Comparison of ENCODE assay signal across 9 cellular contexts in genomic region chr1:98046031-98046641, GRCh38.
DNase-seq lines count a peak whose midpoint lies in the region; ATAC-seq, FAIRE-seq and TF ChIP-seq lines count a peak whose summit lies in the region.
"Had no signal": no experiment of that assay in that cellular context is flagged by ENCODE, and none has a peak within 500 bp of the region (broad histone marks: within the 10 kb centered on the region; RNA-seq: fewer than 3 reads in every experiment).

No MANE protein-coding gene starts in this region.

- H3K4me2 ChIP-seq in SK-N-SH (peak overlapping the region; percentile 90), H1 (ENCODE audit: insufficient read depth in 1 of 2, low read depth in 2 of 2, low read length in 2 of 2) (peak overlapping the region; percentile 85 to 96)
- H3K4me2 ChIP-seq: BLaER1 had no signal

- no peak overlapping the region for H2BK15ac ChIP-seq in H1 (ENCODE audit: low read length)

- no peak overlapping the region; the same call in 1 of the 2 replicates for H4K8ac ChIP-seq in H1 (ENCODE audit: extremely low read depth, insufficient read depth, low read length)

- no peak overlapping the region for H3K56ac ChIP-seq in H1 (replicated peaks; ENCODE audit: insufficient read length, low read depth, low read length)

- H4K20me1 ChIP-seq in SK-N-SH (ENCODE audit: insufficient read depth) = no peaks in the 10 kb centered on the region
- H4K20me1 ChIP-seq in H1 (replicated peaks in 1 of 2; ENCODE audit: control insufficient read depth in 1 of 2, insufficient read depth in 2 of 2, low read length in 2 of 2) = peaks cover 3 to 5% of the 10 kb centered on the region in 2 experiments
- H4K20me1 ChIP-seq: BLaER1 had no signal

- H3K23me2 ChIP-seq in H1 (ENCODE audit: low read depth, low read length) = peaks cover 9% of the 10 kb centered on the region

- intact Hi-C loops in Caco-2 (cut with micrococcal nuclease; ENCODE audit: unreplicated experiment) = no loop called here

- no peak overlapping the region for H4K91ac ChIP-seq in H1 (replicated peaks; ENCODE audit: insufficient read length, low read length)

- H3K79me2 ChIP-seq in SK-N-SH (ENCODE audit: insufficient read depth) = peaks cover 79% of the 10 kb centered on the region
- H3K79me2 ChIP-seq in H1 (ENCODE audit: control insufficient read depth in 1 of 2, insufficient read depth in 2 of 2, low read length in 2 of 2) = no peaks in the 10 kb centered on the region

- H3K36me3 ChIP-seq in SK-N-SH (replicated peaks in 1 of 2; ENCODE audit: control insufficient read depth in 1 of 2, insufficient read depth in 2 of 2, low read length in 1 of 2) (peaks cover 9 to 17% of the 10 kb centered on the region in 2 experiments), H1 (ENCODE audit: control insufficient read depth in 2 of 4, insufficient read depth in 4 of 4, low read length in 3 of 4) (no peaks in the 10 kb centered on the region), Caco-2 (ENCODE audit: control insufficient read depth, insufficient read depth, low read length) (no peaks in the 10 kb centered on the region)
- H3K36me3 ChIP-seq: BLaER1 had no signal

- no peaks in the 10 kb centered on the region for H3K9me2 ChIP-seq in SK-N-SH

- no peaks in the 10 kb centered on the region for H3K27me3 ChIP-seq in SK-N-SH (ENCODE audit: insufficient read depth)
- H3K27me3 ChIP-seq in H1 (replicated peaks in 1 of 4; ENCODE audit: control insufficient read depth in 3 of 4, extremely low read depth in 1 of 4, insufficient read depth in 3 of 4, low read length in 3 of 4) = peaks cover 34 to 74% (median 62%) of the 10 kb centered on the region in 4 experiments
- H3K27me3 ChIP-seq in Caco-2 (replicated peaks; ENCODE audit: control insufficient read depth, insufficient read depth, low read length) = no peaks in the 10 kb centered on the region

- FAIRE-seq in H1 (lab: Jason Lieb, UNC) = no peak

- peak overlapping the region; percentile 76 to 79 for H3K4me3 ChIP-seq in SK-N-SH (ENCODE audit: low read depth in 2 of 2, low read length in 1 of 2)
- H3K4me3 ChIP-seq in H1 (ENCODE audit: extremely low read depth in 1 of 4, insufficient read depth in 2 of 4, low read depth in 3 of 4, low read length in 4 of 4) = peak overlapping the region; percentile 47 to 66 (median 52)
- no peak overlapping the region for H3K4me3 ChIP-seq in Caco-2 (ENCODE audit: low read depth, low read length)
- H3K4me3 ChIP-seq: BLaER1 had no signal

- H3F3A ChIP-seq in SK-N-SH (replicated peaks; ENCODE audit: insufficient read depth) = peaks cover 19% of the 10 kb centered on the region

- H3K4me1 ChIP-seq in SK-N-SH (ENCODE audit: control insufficient read depth in 1 of 2, insufficient read depth in 2 of 2, low read depth in 1 of 2, low read length in 1 of 2) (peaks cover 0 to 25% of the 10 kb centered on the region in 2 experiments; a peak in 2 of 4 replicates), H1 (replicated peaks in 1 of 4; ENCODE audit: control insufficient read depth in 3 of 4, insufficient read depth in 4 of 4, low read length in 3 of 4) (peaks cover 2 to 13% (median 6%) of the 10 kb centered on the region in 4 experiments), Caco-2 (no peaks in the 10 kb centered on the region)
- H3K4me1 ChIP-seq: BLaER1 had no signal

- no peak overlapping the region for H3K27ac Mint-ChIP-seq in natural killer cell treated with Interleukin-12 subunit alpha and Interleukin-12 subunit beta and Interleukin-15 and Interleukin-18, amount 100 ng/mL, for 72 hours
- H3K27ac Mint-ChIP-seq in Caco-2 (ENCODE audit: unreplicated experiment) = no peak overlapping the region

- H3K4me3 Mint-ChIP-seq in natural killer cell treated with Interleukin-12 subunit alpha and Interleukin-12 subunit beta and Interleukin-15 and Interleukin-18, amount 100 ng/mL, for 72 hours = peak overlapping the region; percentile 70
- no peak overlapping the region for H3K4me3 Mint-ChIP-seq in Caco-2 (ENCODE audit: unreplicated experiment)

- no peak overlapping the region for H4K5ac ChIP-seq in H1 (ENCODE audit: insufficient read length, low read depth, low read length)

- TF ChIP-seq EP300 in SK-N-SH (IDR thresholded peaks at IDR 0.05; ENCODE audit: borderline replicate concordance in 1 of 2, low read depth in 1 of 2, low read length in 1 of 2) = peak in 1 of 2 experiments; percentile 10; a peak in 1 of 4 replicates
- TF ChIP-seq EP300 in H1 (IDR thresholded peaks at IDR 0.05; ENCODE audit: borderline replicate concordance in 1 of 2, low read depth in 2 of 2, low read length in 2 of 2) = no peak

- WGBS in SK-N-SH (ENCODE audit: low lambda C conversion rate) = 4% methylated on average over 21 of the region's 29 CpGs
- WGBS in H1 (ENCODE audit: extremely low coverage in 1 of 2, insufficient coverage in 1 of 2, insufficient read length in 1 of 2, insufficient replicate concordance in 2 of 2, low coverage in 1 of 2, low lambda C conversion rate in 2 of 2, missing lambda C conversion rate in 1 of 2), 2 experiments = 6% methylated on average over 29 of the region's 29 CpGs; no CpG with 5 or more reads in 1 of the 2 experiments

- TF ChIP-seq CTCF in SK-N-SH (IDR thresholded peaks at IDR 0.05) (no peak), H1 (IDR thresholded peaks at IDR 0.05; ENCODE audit: control extremely low read depth in 1 of 3, insufficient read depth in 1 of 3, low read depth in 1 of 3, low read length in 3 of 3) (no peak), Caco-2 (IDR thresholded peaks at IDR 0.05; ENCODE audit: insufficient read depth in 1 of 2, low read depth in 1 of 2, low read length in 1 of 2, severe bottlenecking in 1 of 2, unreplicated experiment in 1 of 2) (no peak)

- no peaks in the 10 kb centered on the region for H3K9me3 Mint-ChIP-seq in natural killer cell treated with Interleukin-12 subunit alpha and Interleukin-12 subunit beta and Interleukin-15 and Interleukin-18, amount 100 ng/mL, for 72 hours
- no peaks in the 10 kb centered on the region for H3K9me3 Mint-ChIP-seq in Caco-2 (ENCODE audit: unreplicated experiment)

- H3K9me3 ChIP-seq in SK-N-SH = no peaks in the 10 kb centered on the region
- no peaks in the 10 kb centered on the region for H3K9me3 ChIP-seq in H1 (ENCODE audit: insufficient read depth in 2 of 2, low read depth in 1 of 2, low read length in 1 of 2)
- H3K9me3 ChIP-seq in Caco-2 = no peaks in the 10 kb centered on the region
- H3K9me3 ChIP-seq: BLaER1 had no signal

- H2BK20ac ChIP-seq in H1 (ENCODE audit: low read length) = no peak overlapping the region

- DNase-seq in NCI-H1105 treated with DMSO at 0.1 percent for 48 hours (lab: John Stamatoyannopoulos, UW) (peak; percentile 62), NCI-H1105 (lab: John Stamatoyannopoulos, UW) (no peak), SK-N-SH (peak; percentile 52), H1 (ENCODE audit: low read depth in 1 of 2, low spot score in 2 of 2) (peak in 1 of 2 experiments; percentile 65), Caco-2 (no peak), OCI-M1 (lab: John Stamatoyannopoulos, UW) (no peak)
- DNase-seq in natural killer cell treated with Interleukin-12 subunit alpha and Interleukin-12 subunit beta and Interleukin-15 and Interleukin-18, amount 100 ng/mL, for 72 hours (ENCODE audit: low spot score) = no peak

- TF ChIP-seq POLR2A in H1 (IDR thresholded peaks at IDR 0.05; ENCODE audit: control extremely low read depth in 1 of 2, low read depth in 2 of 2, low read length in 2 of 2) = no peak

- no peaks in the 10 kb centered on the region for H3K36me3 Mint-ChIP-seq in natural killer cell treated with Interleukin-12 subunit alpha and Interleukin-12 subunit beta and Interleukin-15 and Interleukin-18, amount 100 ng/mL, for 72 hours
- no peaks in the 10 kb centered on the region for H3K36me3 Mint-ChIP-seq in Caco-2 (ENCODE audit: insufficient read depth, unreplicated experiment)

- no peak overlapping the region for H3K23ac ChIP-seq in H1 (ENCODE audit: insufficient read length)

- H3K4ac ChIP-seq in H1 (replicated peaks; ENCODE audit: insufficient read length, low read depth, low read length) = no peak overlapping the region

- H3K4me1 Mint-ChIP-seq in natural killer cell treated with Interleukin-12 subunit alpha and Interleukin-12 subunit beta and Interleukin-15 and Interleukin-18, amount 100 ng/mL, for 72 hours (ENCODE audit: low read depth in 2 of 2) = peaks cover 22 to 25% of the 10 kb centered on the region in 2 donors
- H3K4me1 Mint-ChIP-seq in Caco-2 (ENCODE audit: low read depth, unreplicated experiment) = no peaks in the 10 kb centered on the region

- H3K9ac ChIP-seq in SK-N-SH (peak overlapping the region; percentile 80), H1 (replicated peaks in 1 of 4; ENCODE audit: extremely low read depth in 1 of 4, low read depth in 3 of 4, low read length in 3 of 4) (no peak overlapping the region)
- H3K9ac ChIP-seq: BLaER1 had no signal

- H2BK12ac ChIP-seq in H1 (ENCODE audit: low read depth, low read length) = no peak overlapping the region

- H3K27me3 Mint-ChIP-seq in natural killer cell treated with Interleukin-12 subunit alpha and Interleukin-12 subunit beta and Interleukin-15 and Interleukin-18, amount 100 ng/mL, for 72 hours = peaks cover 51 to 84% of the 10 kb centered on the region in 2 donors
- H3K27me3 Mint-ChIP-seq in Caco-2 (ENCODE audit: insufficient read depth, unreplicated experiment) = peaks cover 2% of the 10 kb centered on the region

- ATAC-seq in natural killer cell treated with Interleukin-12 subunit alpha and Interleukin-12 subunit beta and Interleukin-15 and Interleukin-18, amount 100 ng/mL, for 72 hours = peak in 1 of 2 donors; percentile 28
- ATAC-seq in GM21737 (IDR thresholded peaks at IDR 0.05; ENCODE audit: unreplicated experiment) = no peak

- no peak overlapping the region for H3K18ac ChIP-seq in H1 (ENCODE audit: extremely low read depth, low read length)

- no peak overlapping the region for H2BK5ac ChIP-seq in H1 (ENCODE audit: low read depth, low read length)

- no peak overlapping the region for H2AK5ac ChIP-seq in H1 (ENCODE audit: low read depth, low read length)

- peak overlapping the region; percentile 47 for H2AFZ ChIP-seq in SK-N-SH (ENCODE audit: low read depth)
- no peak overlapping the region for H2AFZ ChIP-seq in H1 (ENCODE audit: low read length)

- H3K27ac ChIP-seq in SK-N-SH (ENCODE audit: low read depth in 2 of 2, low read length in 1 of 2) (peak overlapping the region; percentile 71 to 96), H1 (ENCODE audit: low read depth, low read length) (no peak overlapping the region)
- H3K27ac ChIP-seq: BLaER1 had no signal

- H3K79me1 ChIP-seq in H1 (ENCODE audit: low read depth, low read length) = no peaks in the 10 kb centered on the region

- H2BK120ac ChIP-seq in H1 (replicated peaks; ENCODE audit: low read depth, low read length) = no peak overlapping the region

- H3K14ac ChIP-seq in H1 (ENCODE audit: insufficient read length) = no peak overlapping the region

- CTCF ChIA-PET in SK-N-SH (lab: Yijun Ruan, JAX) (interaction anchor here (0.6 to 1.1 kb wide), 4 partner anchors 244 to 987 kb away, joined by 3 to 4 read pairs (median 3); no protein-coding TSS in a partner anchor), H1 (lab: Charles Lee; ENCODE audit: partially characterized antibody) (interaction anchor here (2.5 kb wide), 1 partner anchor 422 kb away, joined by 9 read pairs; no protein-coding TSS in a partner anchor), Caco-2 (lab: Charles Lee) (no interaction called here)

- POLR2A ChIA-PET in SK-N-SH (lab: Yijun Ruan, JAX) = interaction anchor here (0.7 kb wide), 1 partner anchor 125 kb away, joined by 3 read pairs; the partner anchor contains the start of gene DPYD
- POLR2A ChIA-PET in H1 (lab: Charles Lee; ENCODE audit: partially characterized antibody) = no interaction called here
- POLR2A ChIA-PET in Caco-2 (lab: Charles Lee) = no interaction called here

- no TSS peak for BruUV-seq in Caco-2 (replicated peaks; lab: Mats Ljungman, UMichigan)

- no peak for TF ChIP-seq RAD21 in SK-N-SH (IDR thresholded peaks at IDR 0.05; ENCODE audit: low read length)
- TF ChIP-seq RAD21 in H1 (IDR thresholded peaks at IDR 0.05 in 1 of 2, conservative IDR thresholded peaks at IDR 0.05 in 1 of 2; ENCODE audit: low read depth in 2 of 2, low read length in 2 of 2) = no peak

Comparison
In these comparisons a context has a peak if more than half of its experiments do, and no peak if none do; other contexts are left out.
1. DNase-seq: peak in NCI-H1105 treated with DMSO at 0.1 percent for 48 hours (single experiment) and SK-N-SH (single experiment); none in NCI-H1105 (single experiment), natural killer cell treated with Interleukin-12 subunit alpha and Interleukin-12 subunit beta and Interleukin-15 and Interleukin-18, amount 100 ng/mL, for 72 hours (single experiment), Caco-2 (0 of 2) and OCI-M1 (single experiment).